8 cellular contexts compared by ENCODE assay signal in genomic region chr4:78058591-78059523, GRCh38. TPM values are rescaled to one million over a fixed set of nuclear protein-coding genes. Genes with fewer than 3 reads are reported as not detected.
A peak's percentile ranks its signal among the peaks of the same experiment; 100 is the strongest.
DNase-seq lines count a peak whose midpoint lies in the region; ATAC-seq and TF ChIP-seq lines count a peak whose summit lies in the region.

No MANE protein-coding gene starts in this region.

- H3K79me2 ChIP-seq in H9 (ENCODE audit: insufficient read depth, low read length) = peaks cover 38% of the 10 kb centered on the region; the same call in 1 of the 2 replicates

- no peak overlapping the region for H2BK15ac ChIP-seq in H9 (ENCODE audit: low read depth, low read length)

- H2AFZ ChIP-seq in H9 (ENCODE audit: low read length) = no peak overlapping the region

- TF ChIP-seq CTCF in H9 (conservative IDR thresholded peaks at IDR 0.05) = no peak
- no peak for TF ChIP-seq CTCF in RWPE1 (conservative IDR thresholded peaks at IDR 0.05; ENCODE audit: low read depth)
- TF ChIP-seq CTCF in liver (IDR thresholded peaks at IDR 0.05; ENCODE audit: low read depth, low read length, missing input control) = no peak

- H2BK5ac ChIP-seq in H9 (ENCODE audit: insufficient read length, low read length) = no peak overlapping the region

- H3K9me3 ChIP-seq in H9 (ENCODE audit: control insufficient read depth, low read depth, low read length) = no peaks in the 10 kb centered on the region
- no peaks in the 10 kb centered on the region for H3K9me3 ChIP-seq in liver (ENCODE audit: control insufficient read depth in 4 of 4, low read length in 3 of 4)
- no peaks in the 10 kb centered on the region for H3K9me3 ChIP-seq in subcutaneous abdominal adipose tissue (ENCODE audit: control insufficient read depth in 5 of 5, low read length in 5 of 5)

- intact Hi-C loops in dendritic cell treated with granulocyte-macrophage colony-stimulating factor and Interleukin-4, amounts not matched to agents 40 ng/mL and 50 ng/mL, for 4 days (cut with micrococcal nuclease) = no loop called here

- H2BK120ac ChIP-seq in H9 (ENCODE audit: low read depth, low read length, poor library complexity, severe bottlenecking) = no peak overlapping the region

- peak overlapping the region; percentile 65 to 96 (median 94); a peak in 6 of 7 replicates for H3K27ac Mint-ChIP-seq in H9
- no peak overlapping the region for H3K27ac Mint-ChIP-seq in dendritic cell treated with granulocyte-macrophage colony-stimulating factor and Interleukin-4, amounts not matched to agents 40 ng/mL and 50 ng/mL, for 4 days

- H3K4me3 ChIP-seq in liver (ENCODE audit: low read depth in 1 of 3, low read length in 3 of 3) = peak overlapping the region; percentile 35 to 54 (median 38)
- H3K4me3 ChIP-seq in subcutaneous abdominal adipose tissue (ENCODE audit: low read depth in 1 of 5, low read length in 5 of 5) = peak overlapping the region; percentile 61 to 79 (median 71)

- no peak overlapping the region for H2BK20ac ChIP-seq in H9 (ENCODE audit: low read depth, low read length, poor library complexity, severe bottlenecking)

- no peaks in the 10 kb centered on the region for H4K20me1 ChIP-seq in H9 (ENCODE audit: control insufficient read depth, insufficient read depth, insufficient read length)

- POLR2A ChIA-PET in RWPE1 (lab: Yijun Ruan, JAX; ENCODE audit: low non-redundant PET) = no interaction called here

- H3K23ac ChIP-seq in H9 (ENCODE audit: insufficient read length, low read depth, low read length) = no peak overlapping the region

- TF ChIP-seq RAD21 in liver (IDR thresholded peaks at IDR 0.05) = no peak

- H3K4me3 Mint-ChIP-seq in H9 = peak overlapping the region; percentile 87 to 96
- peak overlapping the region; percentile 69 for H3K4me3 Mint-ChIP-seq in dendritic cell treated with granulocyte-macrophage colony-stimulating factor and Interleukin-4, amounts not matched to agents 40 ng/mL and 50 ng/mL, for 4 days

- H3K79me1 ChIP-seq in H9 (ENCODE audit: insufficient read depth, low read depth, low read length, poor library complexity, severe bottlenecking) = no peaks in the 10 kb centered on the region

- H3K18ac ChIP-seq in H9 (ENCODE audit: insufficient read length, low read depth, low read length) = peak overlapping the region; percentile 3

- H3K36me3 ChIP-seq in liver (ENCODE audit: control insufficient read depth in 4 of 4, insufficient read depth in 3 of 4, low read depth in 1 of 4, low read length in 3 of 4) (no peaks in the 10 kb centered on the region), subcutaneous abdominal adipose tissue (ENCODE audit: control insufficient read depth in 5 of 5, insufficient read depth in 5 of 5, low read length in 5 of 5) (no peaks in the 10 kb centered on the region)

- peaks cover 27% of the 10 kb centered on the region for H3K23me2 ChIP-seq in H9 (ENCODE audit: insufficient read length, low read depth, low read length, poor library complexity, severe bottlenecking)

- H2BK12ac ChIP-seq in H9 (ENCODE audit: insufficient read length, low read depth, low read length) = no peak overlapping the region

- H3K4me2 ChIP-seq in H9 (ENCODE audit: insufficient read depth, insufficient read length, low read length) = peak overlapping the region; percentile 98

- peaks cover 42 to 43% of the 10 kb centered on the region in 2 experiments for H3K4me1 Mint-ChIP-seq in H9
- H3K4me1 Mint-ChIP-seq in dendritic cell treated with granulocyte-macrophage colony-stimulating factor and Interleukin-4, amounts not matched to agents 40 ng/mL and 50 ng/mL, for 4 days (ENCODE audit: low read depth) = peaks cover 27% of the 10 kb centered on the region

- ATAC-seq in GM21367 (IDR thresholded peaks at IDR 0.05; ENCODE audit: unreplicated experiment) = no peak

- no peak overlapping the region for H3K27ac ChIP-seq in H9 (ENCODE audit: insufficient read length, low read depth, low read length)
- no peak overlapping the region for H3K27ac ChIP-seq in RWPE1
- H3K27ac ChIP-seq in liver (ENCODE audit: low read depth in 1 of 2, low read length in 2 of 2) = peak overlapping the region in 1 of 2 donors; percentile 18
- no peak overlapping the region for H3K27ac ChIP-seq in subcutaneous abdominal adipose tissue (ENCODE audit: low read depth, low read length)

- peak overlapping the region; percentile 95 for H3K9ac ChIP-seq in H9 (ENCODE audit: extremely low read depth, insufficient read length, low read length)
- H3K9ac ChIP-seq in liver (ENCODE audit: low read depth in 1 of 2, low read length in 2 of 2) = peak overlapping the region in 1 of 2 donors; percentile 58
- H3K9ac ChIP-seq in subcutaneous abdominal adipose tissue (ENCODE audit: low read length in 5 of 5) = peak overlapping the region in 4 of 5 donors; percentile 10 to 62 (median 59)

- WGBS in H9 (ENCODE audit: extremely low coverage, insufficient read length, low lambda C conversion rate) = no CpG with 5 or more reads among the region's 54 CpGs
- 3% methylated on average over 54 of the region's 54 CpGs for WGBS in liver

- H3K27me3 Mint-ChIP-seq in H9 (ENCODE audit: low read depth) = no peaks in the 10 kb centered on the region
- peaks cover 74% of the 10 kb centered on the region for H3K27me3 Mint-ChIP-seq in dendritic cell treated with granulocyte-macrophage colony-stimulating factor and Interleukin-4, amounts not matched to agents 40 ng/mL and 50 ng/mL, for 4 days

- H4K91ac ChIP-seq in H9 (ENCODE audit: insufficient read length, low read depth, low read length) = no peak overlapping the region

- peaks cover 2% of the 10 kb centered on the region; the same call in 1 of the 2 replicates for H3K4me1 ChIP-seq in H9 (ENCODE audit: insufficient read depth, low read length)
- H3K4me1 ChIP-seq in liver (ENCODE audit: control insufficient read depth in 4 of 4, insufficient read depth in 4 of 4, low read length in 3 of 4) = peaks cover 9 to 32% (median 27%) of the 10 kb centered on the region in 4 donors
- peaks cover 0 to 36% (median 35%) of the 10 kb centered on the region in 5 donors for H3K4me1 ChIP-seq in subcutaneous abdominal adipose tissue (ENCODE audit: control insufficient read depth in 5 of 5, insufficient read depth in 5 of 5, low read length in 5 of 5)

- H2AK5ac ChIP-seq in H9 (ENCODE audit: insufficient read length, low read length) = no peak overlapping the region

- no peaks in the 10 kb centered on the region for H3K27me3 ChIP-seq in H9 (ENCODE audit: insufficient read depth, low read length)
- peaks cover 2 to 6% (median 4%) of the 10 kb centered on the region in 4 donors for H3K27me3 ChIP-seq in liver (ENCODE audit: control insufficient read depth in 4 of 4, insufficient read depth in 4 of 4, low read length in 3 of 4)
- peaks cover 12 to 24% (median 13%) of the 10 kb centered on the region in 5 donors for H3K27me3 ChIP-seq in subcutaneous abdominal adipose tissue (ENCODE audit: control insufficient read depth in 5 of 5, insufficient read depth in 4 of 5, low read length in 5 of 5)

- H3K56ac ChIP-seq in H9 (ENCODE audit: insufficient read length, low read depth, low read length) = no peak overlapping the region

- DNase-seq in AG20443 (ENCODE audit: low spot score) (peak; percentile 69), H9 (peak; percentile 72), RWPE1 (ENCODE audit: low spot score) (peak; percentile 47), globus pallidus (ENCODE audit: low spot score) (no peak)

- peaks cover 0 to 3% of the 10 kb centered on the region in 2 experiments; a peak in 2 of 5 replicates for H3K9me3 Mint-ChIP-seq in H9
- no peaks in the 10 kb centered on the region for H3K9me3 Mint-ChIP-seq in dendritic cell treated with granulocyte-macrophage colony-stimulating factor and Interleukin-4, amounts not matched to agents 40 ng/mL and 50 ng/mL, for 4 days

- H3K4ac ChIP-seq in H9 (ENCODE audit: low read depth, low read length) = no peak overlapping the region; the same call in 1 of the 2 replicates

- no peak overlapping the region for H4K5ac ChIP-seq in H9 (ENCODE audit: insufficient read length, low read depth, low read length)

- H4K8ac ChIP-seq in H9 (replicated peaks; ENCODE audit: insufficient read length, low read depth, low read length) = no peak overlapping the region

- H3K14ac ChIP-seq in H9 (ENCODE audit: insufficient read depth, low read length) = peak overlapping the region; percentile 58

- no peaks in the 10 kb centered on the region; a peak in 1 of 7 replicates for H3K36me3 Mint-ChIP-seq in H9 (ENCODE audit: insufficient read depth in 1 of 3, low read depth in 3 of 3)
- H3K36me3 Mint-ChIP-seq in dendritic cell treated with granulocyte-macrophage colony-stimulating factor and Interleukin-4, amounts not matched to agents 40 ng/mL and 50 ng/mL, for 4 days (ENCODE audit: low read depth) = no peaks in the 10 kb centered on the region

- CTCF ChIA-PET in RWPE1 (lab: Yijun Ruan, JAX) = interaction anchor here (0.5 to 1.0 kb wide), 9 partner anchors 80 to 1897 kb away, joined by 3 to 6 read pairs (median 3); no protein-coding TSS in a partner anchor

- no peak overlapping the region for H3T11ph ChIP-seq in H9 (ENCODE audit: low read length)

TF ChIP-seq in liver, 16 proteins besides CTCF, POLR2A, EP300 and RAD21:
- TF ChIP-seq HNF4A (conservative IDR thresholded peaks at IDR 0.05) (no peak), EGR1 (IDR thresholded peaks at IDR 0.05; ENCODE audit: low read depth in 2 of 2) (no peak), GABPA (IDR thresholded peaks at IDR 0.05 in 1 of 2, conservative IDR thresholded peaks at IDR 0.05 in 1 of 2) (no peak)

RNA-seq across cellular contexts. Expression of gene FRAS1, which starts 1.7 kb away (rescaled TPM):
- total RNA-seq in H9 (2021) = 50.3 and 58.5 TPM in 2 replicates
- total RNA-seq in liver = 1 to 10 TPM; 1.8 to 6.0 TPM
- polyA plus RNA-seq in liver = under 1 TPM; 0.08 to 0.28 TPM
